ENCODE assay signal across 9 cellular contexts in genomic region chr14:67413806-67414769, GRCh38. TPM values are rescaled to one million over a fixed set of nuclear protein-coding genes. Genes with fewer than 3 reads are reported as not detected.
DNase-seq lines count a peak whose midpoint lies in the region; ATAC-seq and TF ChIP-seq lines count a peak whose summit lies in the region.
"Had no signal": no experiment of that assay in that cellular context is flagged by ENCODE, and none has a peak within 500 bp of the region (broad histone marks: within the 10 kb centered on the region; RNA-seq: fewer than 3 reads in every experiment).

No MANE protein-coding gene starts in this region.

- H3K9me3 ChIP-seq in adipocyte (ENCODE audit: control insufficient read depth, low read length) = no peaks in the 10 kb centered on the region
- H3K9me3 ChIP-seq in effector memory CD4-positive, alpha-beta T cell (ENCODE audit: control insufficient read depth, low read length) = no peaks in the 10 kb centered on the region

- no peak for TF ChIP-seq CTCF in NB4 (IDR thresholded peaks at IDR 0.05; ENCODE audit: low read depth, low read length)

- H3K9ac ChIP-seq in adipocyte (ENCODE audit: low read length) = no peak overlapping the region

- no peak overlapping the region for H3K4me3 ChIP-seq in NB4 (ENCODE audit: low read depth, low read length)
- no peak overlapping the region for H3K4me3 ChIP-seq in adipocyte (ENCODE audit: low read length)
- H3K4me3 ChIP-seq in effector memory CD4-positive, alpha-beta T cell (ENCODE audit: insufficient read depth, low read depth, low read length, poor library complexity, severe bottlenecking) = no peak overlapping the region

- DNase-seq in EL = peak; percentile 94
- DNase-seq in NB4 (ENCODE audit: low read depth) = peak; percentile 87
- DNase-seq in adipocyte (ENCODE audit: low read depth) = peak; percentile 19
- peak; percentile 85 for DNase-seq in renal cortical epithelial cell (ENCODE audit: low read depth)
- DNase-seq in effector memory CD4-positive, alpha-beta T cell = no peak
- no peak for DNase-seq in NCI-H2227 (lab: John Stamatoyannopoulos, UW; ENCODE audit: unreplicated experiment)
- no peak for DNase-seq in cortex of kidney (lab: John Stamatoyannopoulos, UW)
- DNase-seq: GOT3 had no signal

- no peak for ATAC-seq in HG03432 (IDR thresholded peaks at IDR 0.05; ENCODE audit: unreplicated experiment)

- H3K27me3 ChIP-seq in adipocyte (replicated peaks; ENCODE audit: control insufficient read depth, insufficient read depth, low read length) = peaks cover 9% of the 10 kb centered on the region
- H3K27me3 ChIP-seq in effector memory CD4-positive, alpha-beta T cell (replicated peaks; ENCODE audit: control insufficient read depth, insufficient read depth, low read length, poor library complexity, severe bottlenecking) = no peaks in the 10 kb centered on the region

- no peaks in the 10 kb centered on the region for H3K36me3 ChIP-seq in adipocyte (ENCODE audit: control insufficient read depth, insufficient read depth, low read length, severe bottlenecking)
- H3K36me3 ChIP-seq in effector memory CD4-positive, alpha-beta T cell (ENCODE audit: control insufficient read depth, insufficient read depth, low read length) = no peaks in the 10 kb centered on the region

- H3K27ac ChIP-seq in effector memory CD4-positive, alpha-beta T cell (ENCODE audit: insufficient read depth, low read length, poor library complexity, severe bottlenecking) = no peak overlapping the region

- H3K4me1 ChIP-seq in adipocyte (ENCODE audit: control insufficient read depth, insufficient read depth, low read length) = peaks cover 2% of the 10 kb centered on the region
- H3K4me1 ChIP-seq in effector memory CD4-positive, alpha-beta T cell (ENCODE audit: control insufficient read depth, insufficient read depth, low read length, poor library complexity, severe bottlenecking) = peaks cover 6% of the 10 kb centered on the region

- TF ChIP-seq POLR2A in NB4 (IDR thresholded peaks at IDR 0.05; ENCODE audit: extremely low read depth, insufficient read length) = no peak

RNA-seq across cellular contexts. Expression of gene PLEK2, which starts 2.1 kb away (rescaled TPM):
- 12.9 and 126 TPM in 2 replicates for total RNA-seq in renal cortical epithelial cell

RNA-seq across cellular contexts. Expression of gene EIF2S1, which starts 54.0 kb away (rescaled TPM):
- 177 and 261 TPM in 2 replicates for total RNA-seq in renal cortical epithelial cell

RNA-seq across cellular contexts. Expression of gene ATP6V1D, which starts 54.5 kb away (rescaled TPM):
- 159 and 202 TPM in 2 replicates for total RNA-seq in renal cortical epithelial cell

Comparison
In these comparisons a context has a peak if more than half of its experiments do, and no peak if none do; other contexts are left out.
1. DNase-seq: peak in EL (single experiment), NB4 (single experiment), adipocyte (single experiment) and renal cortical epithelial cell (single experiment); none in effector memory CD4-positive, alpha-beta T cell (0 of 3), NCI-H2227 (single experiment) and cortex of kidney (single experiment).